In genomic region chr10:26723016-26723415, GRCh38 we compare ENCODE assay signal across 21 cellular contexts. TPM values are rescaled to one million over a fixed set of nuclear protein-coding genes. Genes with fewer than 3 reads are reported as not detected.
DNase-seq lines count a peak whose midpoint lies in the region; ATAC-seq, FAIRE-seq and TF ChIP-seq lines count a peak whose summit lies in the region.
"Had no signal": no experiment of that assay in that cellular context is flagged by ENCODE, and none has a peak within 500 bp of the region (broad histone marks: within the 10 kb centered on the region; RNA-seq: fewer than 3 reads in every experiment).

No MANE protein-coding gene starts in this region.

- CTCF ChIA-PET in activated CD8-positive, alpha-beta T cell treated with anti-CD3 and anti-CD28 coated beads, Interleukin-2, amount 10 ng/mL, durations not matched to agents 7 days and 5 days (lab: Charles Lee): interaction anchor here (1.0 to 1.4 kb wide), 5 partner anchors 12 to 388 kb away, joined by 3 to 8 read pairs (median 6); no protein-coding TSS in a partner anchor
- CTCF ChIA-PET in activated CD8-positive, alpha-beta T cell treated with anti-CD3 and anti-CD28 coated beads for 36 hours (lab: Charles Lee): interaction anchor here (1.9 kb wide), 1 partner anchor 159 kb away, joined by 10 read pairs; no protein-coding TSS in a partner anchor
- CTCF ChIA-PET in GM12878 (lab: Yijun Ruan, JAX): interaction anchor here (1.1 to 2.6 kb wide), 3 partner anchors 138 to 388 kb away, joined by 3 to 33 read pairs (median 8); partner anchors contain the start of gene ABI1

- H2AFZ ChIP-seq in GM12878 (ENCODE audit: control insufficient read depth, low read depth, low read length): no peak overlapping the region

- H3K4me3 Mint-ChIP-seq in activated CD8-positive, alpha-beta T cell treated with anti-CD3 and anti-CD28 coated beads, Interleukin-2, amount 10 ng/mL, durations not matched to agents 7 days and 5 days: no peak overlapping the region
- no peak overlapping the region for H3K4me3 Mint-ChIP-seq in activated CD8-positive, alpha-beta T cell treated with anti-CD3 and anti-CD28 coated beads for 36 hours
- no peak overlapping the region for H3K4me3 Mint-ChIP-seq in CD4-positive, CD25-positive, alpha-beta regulatory T cell
- no peak overlapping the region for H3K4me3 Mint-ChIP-seq in immature natural killer cell
- H3K4me3 Mint-ChIP-seq: B cell; CD8-positive, alpha-beta T cell; H9 had no signal

- no peak for FAIRE-seq in GM12878 (lab: Jason Lieb, UNC)
- FAIRE-seq: A204.1, D721Med, G401.6, GM12892, GM19239 had no signal

- H3K36me3 ChIP-seq in CD4-positive, CD25-positive, alpha-beta regulatory T cell (ENCODE audit: control insufficient read depth, insufficient read depth, low read length): peaks cover 6% of the 10 kb centered on the region
- H3K36me3 ChIP-seq in GM12878 (ENCODE audit: control insufficient read depth in 2 of 2, insufficient read depth in 2 of 2, low read length in 1 of 2): peaks cover 3 to 21% of the 10 kb centered on the region in 2 experiments; a peak in 3 of 4 replicates
- H3K36me3 ChIP-seq in left lung: peaks cover 0 to 96% of the 10 kb centered on the region in 2 donors

- RAD21 ChIA-PET in GM12878 (lab: Charles Lee; ENCODE audit: unreplicated experiment): interaction anchor here (2.0 kb wide), 1 partner anchor 158 kb away, joined by 12 read pairs; no protein-coding TSS in a partner anchor

- no peak for TF ChIP-seq RAD21 in GM12878 (IDR thresholded peaks at IDR 0.05; ENCODE audit: insufficient read depth, low read depth, low read length)

- H3K27me3 ChIP-seq in CD4-positive, CD25-positive, alpha-beta regulatory T cell (ENCODE audit: control insufficient read depth, insufficient read depth, low read length): no peaks in the 10 kb centered on the region
- H3K27me3 ChIP-seq in GM12878 (replicated peaks in 1 of 2; ENCODE audit: control insufficient read depth in 2 of 2, insufficient read depth in 2 of 2, low read length in 1 of 2): no peaks in the 10 kb centered on the region
- no peaks in the 10 kb centered on the region for H3K27me3 ChIP-seq in left lung

- no peaks in the 10 kb centered on the region for H3K79me2 ChIP-seq in GM12878 (ENCODE audit: control insufficient read depth, insufficient read depth, low read length)

- H3K36me3 Mint-ChIP-seq in activated CD8-positive, alpha-beta T cell treated with anti-CD3 and anti-CD28 coated beads, Interleukin-2, amount 10 ng/mL, durations not matched to agents 7 days and 5 days (ENCODE audit: low read depth): peaks cover 56% of the 10 kb centered on the region
- H3K36me3 Mint-ChIP-seq in activated CD8-positive, alpha-beta T cell treated with anti-CD3 and anti-CD28 coated beads for 36 hours (ENCODE audit: low read depth): peaks cover 42% of the 10 kb centered on the region
- peaks cover 25% of the 10 kb centered on the region for H3K36me3 Mint-ChIP-seq in CD4-positive, CD25-positive, alpha-beta regulatory T cell
- H3K36me3 Mint-ChIP-seq in immature natural killer cell: peaks cover 15 to 33% (median 16%) of the 10 kb centered on the region in 3 donors

- peaks cover 22% of the 10 kb centered on the region for H3K4me1 Mint-ChIP-seq in activated CD8-positive, alpha-beta T cell treated with anti-CD3 and anti-CD28 coated beads, Interleukin-2, amount 10 ng/mL, durations not matched to agents 7 days and 5 days (ENCODE audit: low read depth)
- H3K4me1 Mint-ChIP-seq in activated CD8-positive, alpha-beta T cell treated with anti-CD3 and anti-CD28 coated beads for 36 hours (ENCODE audit: low read depth): peaks cover 11% of the 10 kb centered on the region
- peaks cover 16 to 48% (median 22%) of the 10 kb centered on the region in 4 donors for H3K4me1 Mint-ChIP-seq in CD4-positive, CD25-positive, alpha-beta regulatory T cell
- H3K4me1 Mint-ChIP-seq in immature natural killer cell: peaks cover 15 to 28% of the 10 kb centered on the region in 2 donors
- H3K4me1 Mint-ChIP-seq: H9 had no signal

- no peak overlapping the region for H3K4me2 ChIP-seq in GM12878 (ENCODE audit: control insufficient read depth, insufficient read depth)

- TSS peak; percentile 8 for BruUV-seq in GM12878 (replicated peaks; lab: Mats Ljungman, UMichigan)

- TF ChIP-seq CTCF in activated CD8-positive, alpha-beta T cell treated with anti-CD3 and anti-CD28 coated beads for 36 hours (IDR thresholded peaks at IDR 0.05): no peak
- TF ChIP-seq CTCF in GM12878 (IDR thresholded peaks at IDR 0.05 in 2 of 3, conservative IDR thresholded peaks at IDR 0.05 in 1 of 3; ENCODE audit: control insufficient read depth in 2 of 3, extremely low read depth in 1 of 3, insufficient read depth in 1 of 3, low read depth in 3 of 3, low read length in 3 of 3) (no peak), left lung (IDR thresholded peaks at IDR 0.05) (no peak)

- H3K27me3 Mint-ChIP-seq in activated CD8-positive, alpha-beta T cell treated with anti-CD3 and anti-CD28 coated beads, Interleukin-2, amount 10 ng/mL, durations not matched to agents 7 days and 5 days (ENCODE audit: low read depth): no peaks in the 10 kb centered on the region
- no peaks in the 10 kb centered on the region for H3K27me3 Mint-ChIP-seq in activated CD8-positive, alpha-beta T cell treated with anti-CD3 and anti-CD28 coated beads for 36 hours
- H3K27me3 Mint-ChIP-seq in CD4-positive, CD25-positive, alpha-beta regulatory T cell: no peaks in the 10 kb centered on the region
- no peaks in the 10 kb centered on the region for H3K27me3 Mint-ChIP-seq in immature natural killer cell (ENCODE audit: low read depth in 3 of 3)
- H3K27me3 Mint-ChIP-seq: B cell had no signal

- peaks cover 14% of the 10 kb centered on the region for H3K4me1 ChIP-seq in CD4-positive, CD25-positive, alpha-beta regulatory T cell (ENCODE audit: control insufficient read depth, insufficient read depth, low read length, poor library complexity, severe bottlenecking)
- no peaks in the 10 kb centered on the region for H3K4me1 ChIP-seq in GM12878 (ENCODE audit: control insufficient read depth, insufficient read depth, low read length)
- H3K4me1 ChIP-seq in left lung: no peaks in the 10 kb centered on the region

- TF ChIP-seq POLR2A in GM12878 (IDR thresholded peaks at IDR 0.05; ENCODE audit: low read depth, low read length): no peak

- intact Hi-C loops in activated CD8-positive, alpha-beta T cell treated with anti-CD3 and anti-CD28 coated beads for 36 hours (cut with micrococcal nuclease): no loop called here
- intact Hi-C loops in GM12878 (cut with micrococcal nuclease; ENCODE audit: unreplicated experiment): no loop called here
- intact Hi-C loops in left lung (cut with DNase I): no loop called here

- POLR2A ChIA-PET in activated CD8-positive, alpha-beta T cell treated with anti-CD3 and anti-CD28 coated beads, Interleukin-2, amount 10 ng/mL, durations not matched to agents 7 days and 5 days (lab: Charles Lee): no interaction called here
- POLR2A ChIA-PET in activated CD8-positive, alpha-beta T cell treated with anti-CD3 and anti-CD28 coated beads for 36 hours (lab: Charles Lee): no interaction called here
- POLR2A ChIA-PET in GM12878 (lab: Charles Lee): interaction anchor here (1.2 kb wide), 1 partner anchor 781 kb away, joined by 3 read pairs; no protein-coding TSS in a partner anchor

- H3K27ac Mint-ChIP-seq in activated CD8-positive, alpha-beta T cell treated with anti-CD3 and anti-CD28 coated beads, Interleukin-2, amount 10 ng/mL, durations not matched to agents 7 days and 5 days: peak overlapping the region; percentile 6
- no peak overlapping the region for H3K27ac Mint-ChIP-seq in activated CD8-positive, alpha-beta T cell treated with anti-CD3 and anti-CD28 coated beads for 36 hours
- peak overlapping the region; percentile 59 to 78 (median 69) for H3K27ac Mint-ChIP-seq in CD4-positive, CD25-positive, alpha-beta regulatory T cell
- peak overlapping the region in 4 of 6 donors; percentile 52 to 86 (median 68) for H3K27ac Mint-ChIP-seq in immature natural killer cell
- H3K27ac Mint-ChIP-seq: B cell; CD8-positive, alpha-beta T cell had no signal

- H3K9me3 Mint-ChIP-seq in activated CD8-positive, alpha-beta T cell treated with anti-CD3 and anti-CD28 coated beads, Interleukin-2, amount 10 ng/mL, durations not matched to agents 7 days and 5 days (ENCODE audit: insufficient read depth): no peaks in the 10 kb centered on the region
- H3K9me3 Mint-ChIP-seq in activated CD8-positive, alpha-beta T cell treated with anti-CD3 and anti-CD28 coated beads for 36 hours: no peaks in the 10 kb centered on the region
- no peaks in the 10 kb centered on the region for H3K9me3 Mint-ChIP-seq in CD4-positive, CD25-positive, alpha-beta regulatory T cell
- no peaks in the 10 kb centered on the region for H3K9me3 Mint-ChIP-seq in immature natural killer cell
- H3K9me3 Mint-ChIP-seq: CD8-positive, alpha-beta T cell; H9 had no signal

- in situ Hi-C loops in GM12878 (cut with MboI): loop anchor here (10.0 kb wide), 1 partner anchor 388 kb away; no protein-coding TSS in a partner anchor

- H3K4me3 ChIP-seq in CD4-positive, CD25-positive, alpha-beta regulatory T cell (ENCODE audit: low read depth, low read length): no peak overlapping the region
- no peak overlapping the region for H3K4me3 ChIP-seq in GM12878
- no peak overlapping the region for H3K4me3 ChIP-seq in left lung

- SMC1A ChIA-PET in GM12878 (lab: Charles Lee; ENCODE audit: uncharacterized antibody, unreplicated experiment): interaction anchor here (1.0 to 7.5 kb wide), 4 partner anchors 138 to 388 kb away, joined by 3 to 220 read pairs (median 4); partner anchors contain the start of gene ABI1

- no peak overlapping the region for H3K27ac ChIP-seq in CD4-positive, CD25-positive, alpha-beta regulatory T cell (ENCODE audit: insufficient read depth, low read length, poor library complexity, severe bottlenecking)
- H3K27ac ChIP-seq in GM12878 (ENCODE audit: control insufficient read depth, insufficient read depth): no peak overlapping the region
- no peak overlapping the region for H3K27ac ChIP-seq in left lung

- DNase-seq in activated CD8-positive, alpha-beta T cell treated with anti-CD3 and anti-CD28 coated beads, Interleukin-2, amount 10 ng/mL, durations not matched to agents 7 days and 5 days: no peak
- no peak for DNase-seq in activated CD8-positive, alpha-beta T cell treated with anti-CD3 and anti-CD28 coated beads for 36 hours
- no peak for DNase-seq in CD4-positive, CD25-positive, alpha-beta regulatory T cell
- DNase-seq in GM12878 (ENCODE audit: low read depth, low spot score) (no peak), immature natural killer cell (no peak), left lung (no peak)
- DNase-seq: C1 segment of cervical spinal cord; CD8-positive, alpha-beta T cell; COR-L47; DMS153; DMS79 treated with DMSO at 0.1 percent for 48 hours; EL; GOT3; H9 had no signal

- H4K20me1 ChIP-seq in GM12878 (ENCODE audit: control insufficient read depth, insufficient read depth): no peaks in the 10 kb centered on the region

- ATAC-seq in activated CD8-positive, alpha-beta T cell treated with anti-CD3 and anti-CD28 coated beads, Interleukin-2, amount 10 ng/mL, durations not matched to agents 7 days and 5 days: no peak
- ATAC-seq in activated CD8-positive, alpha-beta T cell treated with anti-CD3 and anti-CD28 coated beads for 36 hours: no peak
- no peak for ATAC-seq in CD4-positive, CD25-positive, alpha-beta regulatory T cell (ENCODE audit: low read depth in 2 of 2)
- ATAC-seq in GM12878 (no peak), left lung (no peak), GM18868 (IDR thresholded peaks at IDR 0.05; ENCODE audit: unreplicated experiment) (no peak)
- ATAC-seq: CD8-positive, alpha-beta T cell had no signal

- H3K9ac ChIP-seq in GM12878 (ENCODE audit: control insufficient read depth, insufficient read depth, low read length): no peak overlapping the region

- TF ChIP-seq EP300 in GM12878 (IDR thresholded peaks at IDR 0.05; ENCODE audit: borderline replicate concordance in 1 of 2, control insufficient read depth in 1 of 2, low read depth in 2 of 2, low read length in 2 of 2): no peak

- H3K9me3 ChIP-seq in CD4-positive, CD25-positive, alpha-beta regulatory T cell (ENCODE audit: control insufficient read depth in 2 of 2, low read length in 2 of 2): no peaks in the 10 kb centered on the region
- H3K9me3 ChIP-seq in GM12878 (replicated peaks; ENCODE audit: control insufficient read depth, insufficient read depth, low read length): no peaks in the 10 kb centered on the region
- no peaks in the 10 kb centered on the region for H3K9me3 ChIP-seq in left lung

- WGBS in GM12878 (ENCODE audit: insufficient coverage, insufficient replicate concordance, low lambda C conversion rate, missing lambda C conversion rate): 99% methylated on average over 4 of the region's 4 CpGs

RNA-seq across cellular contexts. Expression of gene PDSS1, which starts 25.5 kb away (rescaled TPM):
- total RNA-seq in activated CD8-positive, alpha-beta T cell treated with anti-CD3 and anti-CD28 coated beads, Interleukin-2, amount 10 ng/mL, durations not matched to agents 7 days and 5 days: 10 to 100 TPM; 17.8 to 19.4 TPM
- 10 to 100 TPM; 16.1 to 18.8 TPM for total RNA-seq in activated CD8-positive, alpha-beta T cell treated with anti-CD3 and anti-CD28 coated beads for 36 hours
- total RNA-seq in CD4-positive, CD25-positive, alpha-beta regulatory T cell: 8.4 TPM
- 1 to 10 TPM; 3.8 to 5.1 (median 4.5) TPM for polyA plus RNA-seq in CD4-positive, CD25-positive, alpha-beta regulatory T cell
- total RNA-seq in GM12878 (2013; cell fraction: nucleolus; rRNA removed): 35.8 and 37.0 TPM in 2 replicates
- total RNA-seq in GM12878 (2014; rRNA removed) (33.6 and 38.2 TPM in 2 replicates), GM12878 (2014; rRNA removed; fragmentation: Illumina TruSeq; extraction: Trizol) (26.6 and 30.1 TPM in 2 replicates), GM12878 (2021) (23.9 and 25.4 TPM in 2 replicates), left lung (10 to 100 TPM in 1 of 2 donors, 1 to 10 TPM in 1; 7.1 to 17.3 TPM)
- 11.2 TPM for polyA plus RNA-seq in GM12878 (2011; ENCODE audit: low read depth)
- polyA plus RNA-seq in GM12878 (2011; rRNA removed) (46.4 and 47.9 TPM in 2 replicates), GM12878 (2014; fragmentation: Illumina TruSeq; extraction: Trizol) (38.2 and 50.6 TPM in 2 replicates), GM12878 (2014; fragmentation: Nextera tagmentation; extraction: Ambion mirVana) (10 to 100 TPM; 12.2 to 23.5 TPM), GM12878 (2014; rRNA removed) (40.0 and 45.9 TPM in 2 replicates), GM12878 (2016; fragmentation: Nextera tagmentation; extraction: Ambion mirVana) (10 to 100 TPM; 41.0 to 48.2 TPM), immature natural killer cell (1 to 10 TPM; 2.5 to 4.0 (median 2.7) TPM)
- 29.2 and 30.5 TPM in 2 replicates for polyA plus RNA-seq in GM12878 (2011; cell fraction: cytosol; rRNA removed)
- polyA plus RNA-seq in GM12878 (2011; cell fraction: nucleus; rRNA removed): 47.3 and 62.4 TPM in 2 replicates
- polyA plus RNA-seq in GM12878 (2012): 9.5 and 10.3 TPM in 2 replicates
- polyA minus RNA-seq in GM12878 (2011; rRNA and poly(A)+ RNA removed): 34.1 and 36.5 TPM in 2 replicates
- 9.5 and 10.4 TPM in 2 replicates for polyA minus RNA-seq in GM12878 (2011; cell fraction: cytosol; rRNA and poly(A)+ RNA removed)
- 18.0 and 26.7 TPM in 2 replicates for polyA minus RNA-seq in GM12878 (2011; cell fraction: nucleus; rRNA and poly(A)+ RNA removed)
